Comparison of ENCODE assay signal across 10 cellular contexts in the genomic region with DNA sequence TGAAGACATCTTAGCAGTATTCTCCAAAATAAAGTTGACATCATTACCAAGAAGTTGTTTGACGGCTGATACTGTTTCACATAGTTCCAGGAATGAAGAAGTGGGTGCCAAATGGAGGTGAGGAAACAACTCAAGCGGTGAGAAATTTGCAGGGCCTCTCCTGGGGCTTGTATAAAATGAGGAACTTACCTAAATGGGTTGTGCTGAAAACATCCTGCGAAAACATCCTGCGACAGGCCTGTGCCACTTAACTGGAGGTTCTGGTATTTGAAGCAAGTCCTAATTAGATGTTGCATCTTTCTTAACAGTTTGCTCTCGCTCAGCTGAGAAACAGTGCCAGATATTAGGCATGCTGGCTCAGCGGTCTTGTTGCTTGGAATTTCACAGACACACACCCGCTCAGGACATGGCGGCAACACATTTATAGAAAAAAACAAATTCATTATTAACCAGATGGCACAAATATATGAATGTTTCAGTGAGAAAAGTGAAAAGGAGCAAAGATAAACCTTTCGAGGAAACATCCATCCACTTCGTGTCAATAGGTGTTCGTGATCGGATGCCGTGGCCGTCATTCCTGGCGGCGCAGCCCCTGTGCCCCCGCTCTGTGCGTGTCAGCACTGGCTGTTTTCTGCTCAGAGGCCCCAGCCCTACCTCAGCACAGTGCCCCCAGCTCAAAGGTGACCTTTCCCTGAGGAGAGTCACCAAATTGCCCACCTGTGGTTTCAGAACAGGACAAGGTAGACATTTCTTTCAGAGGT. TPM values are rescaled to one million over a fixed set of nuclear protein-coding genes. Genes with fewer than 3 reads are reported as not detected.
DNase-seq lines count a peak whose midpoint lies in the region; ATAC-seq and TF ChIP-seq lines count a peak whose summit lies in the region.
"Had no signal": no experiment of that assay in that cellular context is flagged by ENCODE, and none has a peak within 500 bp of the region (broad histone marks: within the 10 kb centered on the region; RNA-seq: fewer than 3 reads in every experiment).

No MANE protein-coding gene starts in this region.

- H3K36me3 Mint-ChIP-seq in dendritic cell treated with granulocyte-macrophage colony-stimulating factor and Interleukin-4, amounts not matched to agents 40 ng/mL and 50 ng/mL, for 4 days (ENCODE audit: low read depth) = peaks cover 67% of the 10 kb centered on the region

- CTCF ChIA-PET in A673 (lab: Charles Lee) = interaction anchor here (0.7 kb wide), 1 partner anchor 105 kb away, joined by 3 read pairs; no protein-coding TSS in a partner anchor

- no peak overlapping the region for H3K4me3 Mint-ChIP-seq in dendritic cell treated with granulocyte-macrophage colony-stimulating factor and Interleukin-4, amounts not matched to agents 40 ng/mL and 50 ng/mL, for 4 days
- H3K4me3 Mint-ChIP-seq: activated naive CD4-positive, alpha-beta T cell treated with anti-CD3 and anti-CD28 coated beads, Interleukin-2, amount 10 ng/mL, durations not matched to agents 7 days and 5 days had no signal

- H3K27me3 ChIP-seq in A673 (replicated peaks; ENCODE audit: insufficient read depth, low read depth, low read length, poor library complexity) = no peaks in the 10 kb centered on the region

- peaks cover 21% of the 10 kb centered on the region for H3K4me1 ChIP-seq in A673 (ENCODE audit: insufficient read depth, low read length, poor library complexity, severe bottlenecking)

- H3K36me3 ChIP-seq in A673 (ENCODE audit: insufficient read depth, low read length, poor library complexity, severe bottlenecking) = peaks cover 32% of the 10 kb centered on the region

- H3K9me3 Mint-ChIP-seq in dendritic cell treated with granulocyte-macrophage colony-stimulating factor and Interleukin-4, amounts not matched to agents 40 ng/mL and 50 ng/mL, for 4 days = no peaks in the 10 kb centered on the region
- H3K9me3 Mint-ChIP-seq: activated naive CD4-positive, alpha-beta T cell treated with anti-CD3 and anti-CD28 coated beads, Interleukin-2, amount 10 ng/mL, durations not matched to agents 7 days and 5 days had no signal

- BruUV-seq in A673 (replicated peaks; lab: Mats Ljungman, UMichigan) = no TSS peak

- peak overlapping the region; percentile 48 for H3K27ac ChIP-seq in A673 (ENCODE audit: low read depth, low read length, poor library complexity, severe bottlenecking)

- ATAC-seq in GM18511 (IDR thresholded peaks at IDR 0.05; ENCODE audit: unreplicated experiment) (peak; percentile 70), GM21717 (IDR thresholded peaks at IDR 0.05; ENCODE audit: unreplicated experiment) (no peak)

- TF ChIP-seq POLR2A in NB4 (IDR thresholded peaks at IDR 0.05; ENCODE audit: extremely low read depth, insufficient read length) = no peak

- H3K4me3 ChIP-seq in A673 (ENCODE audit: low read depth, low read length, poor library complexity, severe bottlenecking) = no peak overlapping the region
- H3K4me3 ChIP-seq in NB4 (ENCODE audit: low read depth, low read length) = no peak overlapping the region

- TF ChIP-seq CTCF in A673 (conservative IDR thresholded peaks at IDR 0.05; ENCODE audit: low read depth, low read length) (no peak), NB4 (IDR thresholded peaks at IDR 0.05; ENCODE audit: low read depth, low read length) (no peak)

- H3K4me1 Mint-ChIP-seq in dendritic cell treated with granulocyte-macrophage colony-stimulating factor and Interleukin-4, amounts not matched to agents 40 ng/mL and 50 ng/mL, for 4 days (ENCODE audit: low read depth) = peaks cover 53% of the 10 kb centered on the region

- peak overlapping the region; percentile 99 for H3K27ac Mint-ChIP-seq in dendritic cell treated with granulocyte-macrophage colony-stimulating factor and Interleukin-4, amounts not matched to agents 40 ng/mL and 50 ng/mL, for 4 days
- H3K27ac Mint-ChIP-seq: activated naive CD4-positive, alpha-beta T cell treated with anti-CD3 and anti-CD28 coated beads, Interleukin-2, amount 10 ng/mL, durations not matched to agents 7 days and 5 days had no signal

- no peak for DNase-seq in A673 (ENCODE audit: low spot score)
- DNase-seq in NB4 (ENCODE audit: low read depth) = peak; percentile 89
- no peak for DNase-seq in activated gamma-delta T cell treated with Interleukin-2 at 50 U/mL for 16 hours
- DNase-seq in HCEC 1CT = no peak
- no peak for DNase-seq in anterior cingulate cortex (lab: John Stamatoyannopoulos, UW)
- DNase-seq: activated naive CD4-positive, alpha-beta T cell treated with anti-CD3 and anti-CD28 coated beads, Interleukin-2, amount 10 ng/mL, durations not matched to agents 7 days and 5 days; T-helper 9 cell had no signal

- H3K9me3 ChIP-seq in A673 (ENCODE audit: low read depth, low read length, poor library complexity, severe bottlenecking) = no peaks in the 10 kb centered on the region

- POLR2A ChIA-PET in A673 (lab: Charles Lee; ENCODE audit: low non-redundant PET) = no interaction called here

- H3K27me3 Mint-ChIP-seq in dendritic cell treated with granulocyte-macrophage colony-stimulating factor and Interleukin-4, amounts not matched to agents 40 ng/mL and 50 ng/mL, for 4 days = no peaks in the 10 kb centered on the region
- H3K27me3 Mint-ChIP-seq: activated naive CD4-positive, alpha-beta T cell treated with anti-CD3 and anti-CD28 coated beads, Interleukin-2, amount 10 ng/mL, durations not matched to agents 7 days and 5 days had no signal

- intact Hi-C loops in A673 (cut with micrococcal nuclease; ENCODE audit: unreplicated experiment) = no loop called here
- intact Hi-C loops in dendritic cell treated with granulocyte-macrophage colony-stimulating factor and Interleukin-4, amounts not matched to agents 40 ng/mL and 50 ng/mL, for 4 days (cut with micrococcal nuclease) = loop anchor here (10.0 kb wide), 1 partner anchor 461 kb away; no protein-coding TSS in a partner anchor

RNA-seq across cellular contexts. Expression of gene CDC123, which starts 48.1 kb away (rescaled TPM):
- total RNA-seq in A673 (2021) = 189 and 207 TPM in 2 replicates

RNA-seq across cellular contexts. Expression of gene NUDT5, which starts 48.3 kb away (rescaled TPM):
- total RNA-seq in A673 (2021) = 133 and 137 TPM in 2 replicates
